21 cellular contexts compared by ENCODE assay signal in the genomic region with DNA sequence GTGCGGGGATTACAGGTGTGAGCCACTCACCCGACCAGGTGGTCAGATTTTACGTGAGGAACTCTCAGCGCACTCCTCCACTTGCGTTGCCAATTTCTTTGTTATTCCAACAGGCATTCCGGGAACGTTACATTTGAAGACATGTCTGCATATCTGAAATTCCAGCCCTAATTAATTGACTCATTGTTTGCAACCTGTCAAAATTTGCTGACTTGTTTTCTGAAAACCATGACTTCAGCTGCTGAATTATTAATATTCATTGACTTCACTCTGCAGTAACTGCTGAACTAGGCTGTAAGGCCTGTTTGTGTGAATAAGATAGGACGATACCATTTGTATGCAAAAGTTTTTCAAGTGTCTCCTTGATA. TPM values are rescaled to one million over a fixed set of nuclear protein-coding genes. Genes with fewer than 3 reads are reported as not detected.
"Had no signal": no experiment of that assay in that cellular context is flagged by ENCODE, and none has a peak within 500 bp of the region (broad histone marks: within the 10 kb centered on the region; RNA-seq: fewer than 3 reads in every experiment).

No MANE protein-coding gene starts in this region.

- H3K4me3 Mint-ChIP-seq: activated B cell treated with CpG ODN at 0.5 μM for 24 hours; activated naive CD8-positive, alpha-beta T cell treated with anti-CD3 and anti-CD28 coated beads for 36 hours; naive B cell had no signal

- H3K36me3 ChIP-seq: breast epithelium, gastroesophageal sphincter, left lung, ovary had no signal

- H3K27ac Mint-ChIP-seq: activated B cell treated with CpG ODN at 0.5 μM for 24 hours; activated naive CD8-positive, alpha-beta T cell treated with anti-CD3 and anti-CD28 coated beads for 36 hours; naive B cell had no signal

- DNase-seq: activated B cell treated with CpG ODN at 0.5 μM for 24 hours; activated CD4-positive, alpha-beta T cell treated with anti-CD3 and anti-CD28 coated beads for 48 hours; activated CD8-positive, alpha-beta memory T cell treated with anti-CD3 and anti-CD28 coated beads, Interleukin-2, amount 50 U/mL, for 48 hours; activated naive CD8-positive, alpha-beta T cell treated with anti-CD3 and anti-CD28 coated beads for 36 hours; erythroblast; islet precursor cell; left lung; mammary epithelial cell; naive B cell; ovary; retina; stimulated activated CD4-positive, alpha-beta T cell treated with anti-CD3 and anti-CD28 coated beads, Interleukin-4, amount 100 ng/mL, for 4 hours; stimulated activated CD8-positive, alpha-beta memory T cell treated with anti-CD3 and anti-CD28 coated beads, Interleukin-4, amount 100 ng/mL, for 48 hours; stimulated activated naive CD8-positive, alpha-beta T cell treated with anti-CD3 and anti-CD28 coated beads, Interleukin-15, Interleukin-2, amounts not matched to agents 100 U/mL and 50 U/mL, for 24 hours; T-helper 2 cell had no signal

- H3K4me1 Mint-ChIP-seq: activated B cell treated with CpG ODN at 0.5 μM for 24 hours; activated naive CD8-positive, alpha-beta T cell treated with anti-CD3 and anti-CD28 coated beads for 36 hours; naive B cell had no signal

- H3K4me1 ChIP-seq: breast epithelium had no signal

- H3K36me3 Mint-ChIP-seq: activated naive CD8-positive, alpha-beta T cell treated with anti-CD3 and anti-CD28 coated beads for 36 hours; naive B cell had no signal

- H3K27ac ChIP-seq: breast epithelium, gastroesophageal sphincter, left lung, ovary had no signal

- ATAC-seq: gastroesophageal sphincter; left lung; stimulated activated naive CD8-positive, alpha-beta T cell treated with anti-CD3 and anti-CD28 coated beads, Interleukin-15, Interleukin-2, amounts not matched to agents 100 U/mL and 50 U/mL, for 24 hours had no signal

- H3K9me3 ChIP-seq: breast epithelium, gastroesophageal sphincter, left lung, ovary had no signal

- H3K4me3 ChIP-seq: breast epithelium, gastroesophageal sphincter, left lung, ovary, skin epidermis had no signal

- H3K27me3 ChIP-seq: breast epithelium, gastroesophageal sphincter, left lung, ovary had no signal

- H3K9me3 Mint-ChIP-seq: activated B cell treated with CpG ODN at 0.5 μM for 24 hours; activated naive CD8-positive, alpha-beta T cell treated with anti-CD3 and anti-CD28 coated beads for 36 hours; naive B cell had no signal

RNA-seq across cellular contexts. Expression of gene G6PC1, which starts 16.6 kb away (rescaled TPM):
- total RNA-seq: activated B cell treated with CpG ODN at 0.5 μM for 24 hours; activated naive CD8-positive, alpha-beta T cell treated with anti-CD3 and anti-CD28 coated beads for 36 hours; breast epithelium; chondrocyte; dermis microvascular lymphatic vessel endothelial cell; gastroesophageal sphincter; left lung; mammary epithelial cell; mononuclear cell had no signal
- polyA plus RNA-seq: mammary epithelial cell, ovary had no signal
